8 cellular contexts compared by ENCODE assay signal in genomic region chr1:197774691-197775281, GRCh38. TPM values are rescaled to one million over a fixed set of nuclear protein-coding genes. Genes with fewer than 3 reads are reported as not detected.
DNase-seq lines count a peak whose midpoint lies in the region; ATAC-seq and TF ChIP-seq lines count a peak whose summit lies in the region.

No MANE protein-coding gene starts in this region.

- no peaks in the 10 kb centered on the region for H3K36me3 Mint-ChIP-seq in naive B cell
- peaks cover 12% of the 10 kb centered on the region for H3K36me3 Mint-ChIP-seq in stimulated activated naive CD8-positive, alpha-beta T cell treated with anti-CD3 and anti-CD28 coated beads, Interleukin-15, Interleukin-2, amounts not matched to agents 100 ng/mL and 50 ng/mL, for 24 hours (ENCODE audit: low read depth)

- TF ChIP-seq POLR2A in erythroblast (IDR thresholded peaks at IDR 0.05; ENCODE audit: low read length) = no peak

- peak overlapping the region; percentile 77 to 94 (median 87) for H3K4me3 Mint-ChIP-seq in naive B cell
- H3K4me3 Mint-ChIP-seq in stimulated activated naive CD8-positive, alpha-beta T cell treated with anti-CD3 and anti-CD28 coated beads, Interleukin-15, Interleukin-2, amounts not matched to agents 100 ng/mL and 50 ng/mL, for 24 hours = peak overlapping the region; percentile 92

- no peaks in the 10 kb centered on the region for H3K27me3 Mint-ChIP-seq in naive B cell
- no peaks in the 10 kb centered on the region for H3K27me3 Mint-ChIP-seq in stimulated activated naive CD8-positive, alpha-beta T cell treated with anti-CD3 and anti-CD28 coated beads, Interleukin-15, Interleukin-2, amounts not matched to agents 100 ng/mL and 50 ng/mL, for 24 hours

- H3K9me3 Mint-ChIP-seq in naive B cell = peaks cover 0 to 3% (median 0%) of the 10 kb centered on the region in 7 donors
- H3K9me3 Mint-ChIP-seq in stimulated activated naive CD8-positive, alpha-beta T cell treated with anti-CD3 and anti-CD28 coated beads, Interleukin-15, Interleukin-2, amounts not matched to agents 100 ng/mL and 50 ng/mL, for 24 hours = no peaks in the 10 kb centered on the region

- TF ChIP-seq CTCF in HFF-Myc (IDR thresholded peaks at IDR 0.05; ENCODE audit: low read depth, low read length, missing control alignments) = no peak

- peak overlapping the region; percentile 51 to 93 (median 67) for H3K27ac Mint-ChIP-seq in naive B cell
- peak overlapping the region; percentile 90 for H3K27ac Mint-ChIP-seq in stimulated activated naive CD8-positive, alpha-beta T cell treated with anti-CD3 and anti-CD28 coated beads, Interleukin-15, Interleukin-2, amounts not matched to agents 100 ng/mL and 50 ng/mL, for 24 hours

- H3K4me1 Mint-ChIP-seq in naive B cell = peaks cover 42 to 47% (median 45%) of the 10 kb centered on the region in 3 donors
- peaks cover 76% of the 10 kb centered on the region for H3K4me1 Mint-ChIP-seq in stimulated activated naive CD8-positive, alpha-beta T cell treated with anti-CD3 and anti-CD28 coated beads, Interleukin-15, Interleukin-2, amounts not matched to agents 100 ng/mL and 50 ng/mL, for 24 hours (ENCODE audit: low read depth)

- ATAC-seq in naive B cell (ENCODE audit: low read depth in 2 of 2) = peak; percentile 58 to 62

- H3K4me3 ChIP-seq in HFF-Myc (replicated peaks; ENCODE audit: low read depth, low read length) = peak overlapping the region; percentile 57

- DNase-seq in DMS 273 (lab: John Stamatoyannopoulos, UW; ENCODE audit: unreplicated experiment) = peak; percentile 55
- no peak for DNase-seq in DMS 273 treated with DMSO at 0.1 percent for 48 hours (lab: John Stamatoyannopoulos, UW)
- no peak for DNase-seq in HFF-Myc (ENCODE audit: extremely low read depth, low read depth)
- peak; percentile 69 for DNase-seq in NAMALWA (ENCODE audit: low spot score)
- DNase-seq in activated CD8-positive, alpha-beta memory T cell treated with anti-CD3 and anti-CD28 coated beads, Interleukin-2, amount 50 U/mL, for 48 hours = peak; percentile 80
- DNase-seq in erythroblast (lab: John Stamatoyannopoulos, UW) = peak; percentile 80 to 82
- peak; percentile 54 for DNase-seq in naive B cell

RNA-seq across cellular contexts. Expression of gene DENND1B, which starts 0.5 kb away (rescaled TPM):
- 1 to 10 TPM; 3.3 to 6.2 (median 5.4) TPM for polyA plus RNA-seq in naive B cell (ENCODE audit: low read depth in 6 of 6)

Comparison
In these comparisons a context has a peak if more than half of its experiments do, and no peak if none do; other contexts are left out.
1. DNase-seq: peak in DMS 273 (single experiment), NAMALWA (single experiment), activated CD8-positive, alpha-beta memory T cell treated with anti-CD3 and anti-CD28 coated beads, Interleukin-2, amount 50 U/mL, for 48 hours (single experiment), erythroblast (2 of 2) and naive B cell (single experiment); none in DMS 273 treated with DMSO at 0.1 percent for 48 hours (single experiment) and HFF-Myc (single experiment).